ENCODE assay signal across 1 cellular context in the genomic region with DNA sequence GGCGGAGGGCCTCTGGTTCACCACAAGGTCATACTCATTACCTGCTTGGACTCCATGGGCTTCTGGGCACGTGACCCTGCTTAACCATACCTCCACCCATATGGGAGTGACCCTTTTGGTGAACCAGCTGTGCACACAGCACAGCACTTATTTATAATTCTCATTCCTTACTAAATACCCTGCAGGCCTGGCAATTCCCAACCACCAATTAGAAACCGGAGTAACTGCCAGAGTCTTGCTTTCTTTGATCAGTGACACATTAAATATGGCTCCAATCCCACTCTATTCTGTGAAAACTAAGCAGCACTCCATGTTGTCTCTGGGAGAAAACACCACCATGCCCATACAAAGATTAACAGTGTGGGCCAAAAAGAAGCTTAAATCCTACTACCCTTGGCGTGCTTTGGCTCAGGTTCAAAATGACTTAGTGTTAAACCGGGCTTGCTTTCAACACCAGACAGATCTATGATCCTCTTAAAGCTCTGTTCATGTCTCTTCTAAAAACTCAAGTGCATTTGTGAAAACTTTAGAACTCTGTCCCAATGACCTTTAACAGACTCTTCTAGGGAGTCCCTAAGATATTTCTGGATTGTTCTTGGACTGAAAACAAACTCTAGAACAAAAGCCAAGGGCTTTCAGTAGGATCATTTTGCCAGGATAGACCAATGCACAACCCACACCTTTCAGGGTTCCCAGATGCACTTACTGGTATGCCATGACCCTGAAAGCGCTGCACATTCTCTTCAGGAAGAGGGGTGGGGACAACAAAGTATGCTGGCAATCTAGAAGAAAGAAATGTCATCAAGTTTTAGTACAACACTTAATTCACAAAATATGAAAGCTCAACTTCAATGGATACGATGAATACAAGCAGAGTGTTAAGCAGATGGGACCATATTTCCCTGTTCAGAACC.
TF ChIP-seq lines count a peak whose summit lies in the region.

No MANE protein-coding gene starts in this region.

TF ChIP-seq in HepG2, 621 proteins besides CTCF, POLR2A, EP300 and RAD21 (continued from another document):
- TF ChIP-seq, protein P1, sequence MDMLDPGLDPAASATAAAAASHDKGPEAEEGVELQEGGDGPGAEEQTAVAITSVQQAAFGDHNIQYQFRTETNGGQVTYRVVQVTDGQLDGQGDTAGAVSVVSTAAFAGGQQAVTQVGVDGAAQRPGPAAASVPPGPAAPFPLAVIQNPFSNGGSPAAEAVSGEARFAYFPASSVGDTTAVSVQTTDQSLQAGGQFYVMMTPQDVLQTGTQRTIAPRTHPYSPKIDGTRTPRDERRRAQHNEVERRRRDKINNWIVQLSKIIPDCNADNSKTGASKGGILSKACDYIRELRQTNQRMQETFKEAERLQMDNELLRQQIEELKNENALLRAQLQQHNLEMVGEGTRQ (IDR thresholded peaks at IDR 0.05; ENCODE audit: low read depth, low read length): no peak
- TF ChIP-seq, protein P1 (CRISPR knock-in tag; IDR thresholded peaks at IDR 0.05; ENCODE audit: borderline replicate concordance): no peak
- no peak for TF ChIP-seq CREB1 (IDR thresholded peaks at IDR 0.05)
- no peak for TF ChIP-seq CREB1 (CRISPR knock-in tag; IDR thresholded peaks at IDR 0.05)
- no peak for TF ChIP-seq SOX5 (CRISPR knock-in tag; IDR thresholded peaks at IDR 0.05; ENCODE audit: borderline replicate concordance)
- no peak for TF ChIP-seq ISX (CRISPR knock-in tag; conservative IDR thresholded peaks at IDR 0.05)
- no peak for TF ChIP-seq TEAD2 (CRISPR knock-in tag; IDR thresholded peaks at IDR 0.05)
- TF ChIP-seq HOXD1 (CRISPR knock-in tag; IDR thresholded peaks at IDR 0.05): no peak
- no peak for TF ChIP-seq ZNF329 (CRISPR knock-in tag; IDR thresholded peaks at IDR 0.05; ENCODE audit: low read depth)
- no peak for TF ChIP-seq ZNF556 (CRISPR knock-in tag; IDR thresholded peaks at IDR 0.05; ENCODE audit: borderline replicate concordance)
- no peak for TF ChIP-seq SIN3B (IDR thresholded peaks at IDR 0.05; ENCODE audit: low read length)
- TF ChIP-seq MAFK (conservative IDR thresholded peaks at IDR 0.05 in 1 of 2, IDR thresholded peaks at IDR 0.05 in 1 of 2; ENCODE audit: low read length in 2 of 2): no peak
- no peak for TF ChIP-seq ZNF780A (CRISPR knock-in tag; IDR thresholded peaks at IDR 0.05)
- TF ChIP-seq, protein P2, sequence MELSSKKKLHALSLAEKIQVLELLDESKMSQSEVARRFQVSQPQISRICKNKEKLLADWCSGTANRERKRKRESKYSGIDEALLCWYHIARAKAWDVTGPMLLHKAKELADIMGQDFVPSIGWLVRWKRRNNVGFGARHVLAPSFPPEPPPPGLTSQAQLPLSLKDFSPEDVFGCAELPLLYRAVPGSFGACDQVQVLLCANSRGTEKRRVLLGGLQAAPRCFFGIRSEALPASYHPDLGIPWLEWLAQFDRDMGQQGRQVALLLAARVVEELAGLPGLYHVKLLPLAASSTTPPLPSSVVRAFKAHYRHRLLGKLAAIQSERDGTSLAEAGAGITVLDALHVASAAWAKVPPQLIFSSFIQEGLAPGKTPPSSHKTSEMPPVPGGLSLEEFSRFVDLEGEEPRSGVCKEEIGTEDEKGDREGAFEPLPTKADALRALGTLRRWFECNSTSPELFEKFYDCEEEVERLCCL (CRISPR knock-in tag; IDR thresholded peaks at IDR 0.05; ENCODE audit: borderline replicate concordance): no peak
- TF ChIP-seq ZNF607 (CRISPR knock-in tag; IDR thresholded peaks at IDR 0.05; ENCODE audit: borderline replicate concordance): no peak
- no peak for TF ChIP-seq MBD4 (IDR thresholded peaks at IDR 0.05; ENCODE audit: borderline replicate concordance, low read length)
- TF ChIP-seq NCOA5 (CRISPR knock-in tag; IDR thresholded peaks at IDR 0.05): no peak
- no peak for TF ChIP-seq DPF2 (CRISPR knock-in tag; IDR thresholded peaks at IDR 0.05; ENCODE audit: borderline replicate concordance, low read depth)
